ENCODE assay signal across 9 cellular contexts in genomic region chr14:58476320-58476719, GRCh38.
"Had no signal": no experiment of that assay in that cellular context is flagged by ENCODE, and none has a peak within 500 bp of the region (broad histone marks: within the 10 kb centered on the region; RNA-seq: fewer than 3 reads in every experiment).

No MANE protein-coding gene starts in this region.

- H3K9me3 ChIP-seq: HAP-1 had no signal

- H3K4me2 ChIP-seq: GM23338 had no signal

- DNase-seq: GM23248, GOT3, H7, H9, HCEC 1CT, HFFc6 had no signal

- H3K27ac ChIP-seq: GM23248 had no signal

- H3K4me3 ChIP-seq: GM23248, GM23338, HAP-1 had no signal

- ATAC-seq: GM23338, HCT116 had no signal

- H3K9ac ChIP-seq: GM23248 had no signal

- H2AFZ ChIP-seq: GM23248, GM23338 had no signal
